Comparison of ENCODE assay signal across 8 cellular contexts in genomic region chr16:68396481-68396880, GRCh38. TPM values are rescaled to one million over a fixed set of nuclear protein-coding genes. Genes with fewer than 3 reads are reported as not detected.
DNase-seq lines count a peak whose midpoint lies in the region; ATAC-seq, FAIRE-seq and TF ChIP-seq lines count a peak whose summit lies in the region.

No MANE protein-coding gene starts in this region.

- no peak overlapping the region for H3K27ac Mint-ChIP-seq in CD4-positive, alpha-beta T cell
- H3K27ac Mint-ChIP-seq in neural crest cell (ENCODE audit: unreplicated experiment): no peak overlapping the region
- H3K27ac Mint-ChIP-seq in WTC11: no peak overlapping the region

- H3K4me3 Mint-ChIP-seq in CD4-positive, alpha-beta T cell: no peak overlapping the region
- no peak overlapping the region for H3K4me3 Mint-ChIP-seq in neural crest cell
- H3K4me3 Mint-ChIP-seq in WTC11: no peak overlapping the region

- TF ChIP-seq CTCF in CD4-positive, alpha-beta T cell (IDR thresholded peaks at IDR 0.05): peak; percentile 83
- peak; percentile 67 for TF ChIP-seq CTCF in VCaP (conservative IDR thresholded peaks at IDR 0.05)
- peak; percentile 62 for TF ChIP-seq CTCF in colonic mucosa (IDR thresholded peaks at IDR 0.05)
- TF ChIP-seq CTCF in neural crest cell (conservative IDR thresholded peaks at IDR 0.05): peak; percentile 59
- no peak for TF ChIP-seq CTCF in WTC11 (IDR thresholded peaks at IDR 0.05)

- CTCF ChIA-PET in CD4-positive, alpha-beta T cell (lab: Charles Lee): interaction anchor here (0.6 to 8.9 kb wide), 9 partner anchors 10 to 1367 kb away, joined by 3 to 77 read pairs (median 5); partner anchors contain the start of gene SMPD3
- CTCF ChIA-PET in WTC11 (lab: Charles Lee): interaction anchor here (0.5 to 1.9 kb wide), 8 partner anchors 9 to 133 kb away, joined by 3 to 8 read pairs (median 4); partner anchors contain the start of genes SLC7A6 and SMPD3

- peaks cover 20% of the 10 kb centered on the region for H3K4me1 Mint-ChIP-seq in CD4-positive, alpha-beta T cell (ENCODE audit: low read depth)
- H3K4me1 Mint-ChIP-seq in neural crest cell (peaks cover 7% of the 10 kb centered on the region), WTC11 (peaks cover 52% of the 10 kb centered on the region)

- no peaks in the 10 kb centered on the region; the same call in 1 of the 2 replicates for H3K4me1 ChIP-seq in HAP-1
- H3K4me1 ChIP-seq in colonic mucosa: no peaks in the 10 kb centered on the region

- no peaks in the 10 kb centered on the region for H3K27me3 Mint-ChIP-seq in CD4-positive, alpha-beta T cell
- H3K27me3 Mint-ChIP-seq in neural crest cell (ENCODE audit: low read depth) (peaks cover 4% of the 10 kb centered on the region), WTC11 (ENCODE audit: low read depth) (no peaks in the 10 kb centered on the region)

- no peaks in the 10 kb centered on the region for H3K36me3 Mint-ChIP-seq in CD4-positive, alpha-beta T cell (ENCODE audit: low read depth)
- H3K36me3 Mint-ChIP-seq in neural crest cell (ENCODE audit: low read depth) (no peaks in the 10 kb centered on the region), WTC11 (no peaks in the 10 kb centered on the region)

- intact Hi-C loops in CD4-positive, alpha-beta T cell (cut with DNase I, micrococcal nuclease): loop anchor here (1.0 to 5.0 kb wide), 3 partner anchors 51 to 114 kb away; partner anchors contain the start of gene SMPD3 (in 2 of the 2)
- intact Hi-C loops in colonic mucosa (cut with DNase I): loop anchor here (2.0 kb wide), 1 partner anchor 112 kb away; no protein-coding TSS in a partner anchor

- no peak for FAIRE-seq in RCC 7860 (lab: Jason Lieb, UNC)

- DNase-seq in CD4-positive, alpha-beta T cell: peak; percentile 40 to 62 (median 51)
- DNase-seq in HAP-1 (ENCODE audit: low spot score in 2 of 2) (peak; percentile 51 to 74), colonic mucosa (peak; percentile 70), neural crest cell (ENCODE audit: low read depth, low spot score) (peak; percentile 16), RCC 7860 (ENCODE audit: low spot score) (no peak), WTC11 (ENCODE audit: low spot score) (no peak)

- H3K27ac ChIP-seq in CD4-positive, alpha-beta T cell (ENCODE audit: low read depth, low read length): no peak overlapping the region
- H3K27ac ChIP-seq in VCaP (no peak overlapping the region), colonic mucosa (no peak overlapping the region)

- POLR2A ChIA-PET in CD4-positive, alpha-beta T cell (lab: Charles Lee): interaction anchor here (1.1 to 3.0 kb wide), 3 partner anchors 21 to 124 kb away, joined by 5 to 21 read pairs (median 15); no protein-coding TSS in a partner anchor
- POLR2A ChIA-PET in WTC11 (lab: Charles Lee): no interaction called here

- no peaks in the 10 kb centered on the region for H3K9me3 ChIP-seq in CD4-positive, alpha-beta T cell (ENCODE audit: control insufficient read depth, low read length)
- no peaks in the 10 kb centered on the region for H3K9me3 ChIP-seq in HAP-1
- H3K9me3 ChIP-seq in colonic mucosa: no peaks in the 10 kb centered on the region

- H3K4me3 ChIP-seq in HAP-1 (no peak overlapping the region), colonic mucosa (no peak overlapping the region)

- no peaks in the 10 kb centered on the region for H3K27me3 ChIP-seq in CD4-positive, alpha-beta T cell (ENCODE audit: control insufficient read depth, insufficient read depth, low read length)
- H3K27me3 ChIP-seq in HAP-1 (ENCODE audit: low read depth): no peaks in the 10 kb centered on the region
- H3K27me3 ChIP-seq in colonic mucosa: no peaks in the 10 kb centered on the region

- H3K9ac ChIP-seq in colonic mucosa (ENCODE audit: low read depth in 2 of 2, low read length in 2 of 2): peak overlapping the region in 1 of 2 donors; percentile 3

- no peaks in the 10 kb centered on the region for H3K9me3 Mint-ChIP-seq in CD4-positive, alpha-beta T cell
- no peaks in the 10 kb centered on the region for H3K9me3 Mint-ChIP-seq in neural crest cell
- no peaks in the 10 kb centered on the region for H3K9me3 Mint-ChIP-seq in WTC11

- in situ Hi-C loops in HAP-1 (cut with MboI; ENCODE audit: low sequenced_read_pairs): loop anchor here (25.0 kb wide), 1 partner anchor 116 kb away; no protein-coding TSS in a partner anchor

- H3K36me3 ChIP-seq in HAP-1 (replicated peaks): no peaks in the 10 kb centered on the region
- no peaks in the 10 kb centered on the region for H3K36me3 ChIP-seq in colonic mucosa

- peak; percentile 67 for ATAC-seq in CD4-positive, alpha-beta T cell (ENCODE audit: poor library complexity)
- ATAC-seq in HG02798 (IDR thresholded peaks at IDR 0.05; ENCODE audit: poor library complexity, unreplicated experiment) (no peak), WTC11 (no peak)

TF ChIP-seq in WTC11, 78 proteins besides CTCF, POLR2A, EP300 and RAD21 (continues in another document):
- no peak for TF ChIP-seq TEAD1 (CRISPR knock-in tag; IDR thresholded peaks at IDR 0.05)
- TF ChIP-seq CREB1 (CRISPR knock-in tag; IDR thresholded peaks at IDR 0.05): no peak
- no peak for TF ChIP-seq ZNF263 (CRISPR knock-in tag; IDR thresholded peaks at IDR 0.05; ENCODE audit: low read depth)
- TF ChIP-seq ESRRA (CRISPR knock-in tag; IDR thresholded peaks at IDR 0.05; ENCODE audit: borderline replicate concordance): no peak
- no peak for TF ChIP-seq ERG (CRISPR knock-in tag; IDR thresholded peaks at IDR 0.05)
- TF ChIP-seq, protein P1, sequence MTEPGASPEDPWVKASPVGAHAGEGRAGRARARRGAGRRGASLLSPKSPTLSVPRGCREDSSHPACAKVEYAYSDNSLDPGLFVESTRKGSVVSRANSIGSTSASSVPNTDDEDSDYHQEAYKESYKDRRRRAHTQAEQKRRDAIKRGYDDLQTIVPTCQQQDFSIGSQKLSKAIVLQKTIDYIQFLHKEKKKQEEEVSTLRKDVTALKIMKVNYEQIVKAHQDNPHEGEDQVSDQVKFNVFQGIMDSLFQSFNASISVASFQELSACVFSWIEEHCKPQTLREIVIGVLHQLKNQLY (CRISPR knock-in tag; IDR thresholded peaks at IDR 0.05): no peak
- TF ChIP-seq ZBTB21 (CRISPR knock-in tag; IDR thresholded peaks at IDR 0.05; ENCODE audit: borderline replicate concordance): no peak
- TF ChIP-seq, protein P2, sequence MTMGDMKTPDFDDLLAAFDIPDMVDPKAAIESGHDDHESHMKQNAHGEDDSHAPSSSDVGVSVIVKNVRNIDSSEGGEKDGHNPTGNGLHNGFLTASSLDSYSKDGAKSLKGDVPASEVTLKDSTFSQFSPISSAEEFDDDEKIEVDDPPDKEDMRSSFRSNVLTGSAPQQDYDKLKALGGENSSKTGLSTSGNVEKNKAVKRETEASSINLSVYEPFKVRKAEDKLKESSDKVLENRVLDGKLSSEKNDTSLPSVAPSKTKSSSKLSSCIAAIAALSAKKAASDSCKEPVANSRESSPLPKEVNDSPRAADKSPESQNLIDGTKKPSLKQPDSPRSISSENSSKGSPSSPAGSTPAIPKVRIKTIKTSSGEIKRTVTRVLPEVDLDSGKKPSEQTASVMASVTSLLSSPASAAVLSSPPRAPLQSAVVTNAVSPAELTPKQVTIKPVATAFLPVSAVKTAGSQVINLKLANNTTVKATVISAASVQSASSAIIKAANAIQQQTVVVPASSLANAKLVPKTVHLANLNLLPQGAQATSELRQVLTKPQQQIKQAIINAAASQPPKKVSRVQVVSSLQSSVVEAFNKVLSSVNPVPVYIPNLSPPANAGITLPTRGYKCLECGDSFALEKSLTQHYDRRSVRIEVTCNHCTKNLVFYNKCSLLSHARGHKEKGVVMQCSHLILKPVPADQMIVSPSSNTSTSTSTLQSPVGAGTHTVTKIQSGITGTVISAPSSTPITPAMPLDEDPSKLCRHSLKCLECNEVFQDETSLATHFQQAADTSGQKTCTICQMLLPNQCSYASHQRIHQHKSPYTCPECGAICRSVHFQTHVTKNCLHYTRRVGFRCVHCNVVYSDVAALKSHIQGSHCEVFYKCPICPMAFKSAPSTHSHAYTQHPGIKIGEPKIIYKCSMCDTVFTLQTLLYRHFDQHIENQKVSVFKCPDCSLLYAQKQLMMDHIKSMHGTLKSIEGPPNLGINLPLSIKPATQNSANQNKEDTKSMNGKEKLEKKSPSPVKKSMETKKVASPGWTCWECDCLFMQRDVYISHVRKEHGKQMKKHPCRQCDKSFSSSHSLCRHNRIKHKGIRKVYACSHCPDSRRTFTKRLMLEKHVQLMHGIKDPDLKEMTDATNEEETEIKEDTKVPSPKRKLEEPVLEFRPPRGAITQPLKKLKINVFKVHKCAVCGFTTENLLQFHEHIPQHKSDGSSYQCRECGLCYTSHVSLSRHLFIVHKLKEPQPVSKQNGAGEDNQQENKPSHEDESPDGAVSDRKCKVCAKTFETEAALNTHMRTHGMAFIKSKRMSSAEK (CRISPR knock-in tag; IDR thresholded peaks at IDR 0.05; ENCODE audit: borderline replicate concordance): no peak
- TF ChIP-seq GTF2I (CRISPR knock-in tag; conservative IDR thresholded peaks at IDR 0.05): no peak

RNA-seq across cellular contexts. Expression of gene SMPD3, which starts 51.8 kb away (rescaled TPM):
- 1 to 10 TPM in 1 of 2 experiments, under 1 TPM in 1; 0.89 to 1.1 TPM for total RNA-seq in CD4-positive, alpha-beta T cell
- total RNA-seq in colonic mucosa (10 to 100 TPM; 71.1 to 76.5 TPM), neural crest cell (3.2 and 3.8 TPM in 2 replicates), WTC11 (2021) (0.99 to 1.4 TPM (median 1.2 TPM) in 3 replicates)

Comparison
In these comparisons a context has a peak if more than half of its experiments do, and no peak if none do; other contexts are left out.
1. DNase-seq: peak in CD4-positive, alpha-beta T cell (10 of 10), HAP-1 (2 of 2), colonic mucosa (single experiment) and neural crest cell (single experiment); none in RCC 7860 (single experiment) and WTC11 (single experiment).
2. RNA of gene SMPD3, which starts 51.8 kb away (total RNA-seq): 71.1 to 76.5 TPM in colonic mucosa; 3.2 to 3.8 TPM in neural crest cell, 0.99 to 1.4 TPM in WTC11 and 0.89 to 1.1 TPM in CD4-positive, alpha-beta T cell; every median in the first group is over 10 times any median in the second.